13 cellular contexts compared by ENCODE assay signal in the genomic region with DNA sequence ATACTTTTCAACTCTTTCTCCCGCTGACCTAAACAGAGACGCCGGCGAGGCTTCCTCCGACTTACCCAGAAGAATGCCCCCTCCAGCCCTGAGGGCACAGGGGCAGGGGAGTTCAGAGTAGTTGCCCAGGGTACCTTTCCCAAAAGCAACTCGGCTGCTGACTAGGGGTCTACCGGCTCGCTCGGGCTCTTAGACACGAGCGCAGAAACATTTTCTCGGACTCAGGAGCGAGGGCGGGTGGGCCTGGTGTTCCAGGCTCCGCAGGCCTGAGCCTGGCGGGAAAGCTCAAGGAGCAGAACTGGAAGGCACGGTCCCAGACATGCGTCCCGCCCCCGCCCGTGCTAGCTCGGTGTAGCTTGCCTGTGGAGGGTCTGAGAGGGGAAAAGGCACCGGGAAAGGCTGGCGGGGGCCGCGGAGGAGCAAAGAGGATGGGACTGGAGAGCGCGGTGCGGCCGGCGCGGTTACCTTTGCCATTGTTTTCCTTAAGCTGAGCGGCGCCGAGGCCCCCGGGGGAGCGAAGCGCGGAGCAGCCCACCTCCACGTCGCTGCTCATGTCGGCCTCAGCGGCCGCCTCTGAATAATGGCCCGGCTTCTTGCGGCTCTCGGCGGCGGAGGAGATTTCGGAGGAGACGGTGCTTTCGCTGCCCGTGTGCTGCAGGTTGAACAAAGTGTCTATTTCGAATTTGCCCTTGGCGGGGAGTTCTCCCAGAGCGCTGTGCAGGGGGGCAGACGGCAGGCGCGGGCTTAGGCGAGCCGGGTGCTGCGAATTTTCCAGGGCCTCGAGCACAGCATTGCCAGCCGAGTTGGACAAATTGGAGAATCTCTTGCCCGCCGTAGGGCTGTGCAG. TPM values are rescaled to one million over a fixed set of nuclear protein-coding genes. Genes with fewer than 3 reads are reported as not detected.
DNase-seq lines count a peak whose midpoint lies in the region; ATAC-seq and TF ChIP-seq lines count a peak whose summit lies in the region.
"Had no signal": no experiment of that assay in that cellular context is flagged by ENCODE, and none has a peak within 500 bp of the region (broad histone marks: within the 10 kb centered on the region; RNA-seq: fewer than 3 reads in every experiment).

No MANE protein-coding gene starts in this region.

- H3K4me1 Mint-ChIP-seq in activated CD4-positive, alpha-beta memory T cell treated with anti-CD3 and anti-CD28 coated beads for 36 hours (ENCODE audit: low read depth), result peaks cover 17% of the 10 kb centered on the region
- peaks cover 4% of the 10 kb centered on the region for H3K4me1 Mint-ChIP-seq in memory B cell
- peaks cover 33% of the 10 kb centered on the region for H3K4me1 Mint-ChIP-seq in type B pancreatic cell (ENCODE audit: unreplicated experiment)

- peak in 1 of 2 donors; percentile 47 for DNase-seq in cardiac muscle cell (ENCODE audit: low read depth in 1 of 2, low spot score in 1 of 2)
- no peak for DNase-seq in left cardiac atrium
- DNase-seq in activated CD4-positive, alpha-beta memory T cell treated with anti-CD3 and anti-CD28 coated beads for 36 hours, result no peak
- no peak for DNase-seq in memory B cell (ENCODE audit: low spot score in 2 of 2)
- no peak for DNase-seq in type B pancreatic cell (ENCODE audit: extremely low spot score, unreplicated experiment)
- no peak for DNase-seq in SW 1271 (lab: John Stamatoyannopoulos, UW)
- no peak for DNase-seq in activated gamma-delta T cell treated with Interleukin-2 at 50 U/mL for 16 hours
- DNase-seq: mesenchymal stem cell, NCI-H187 treated with DMSO at 0.1 percent for 48 hours had no signal

- H3K36me3 Mint-ChIP-seq in activated CD4-positive, alpha-beta memory T cell treated with anti-CD3 and anti-CD28 coated beads for 36 hours, result peaks cover 42% of the 10 kb centered on the region
- H3K36me3 Mint-ChIP-seq in memory B cell, result peaks cover 2% of the 10 kb centered on the region
- H3K36me3 Mint-ChIP-seq in type B pancreatic cell, result no peaks in the 10 kb centered on the region

- no peaks in the 10 kb centered on the region for H3K36me3 ChIP-seq in cardiac muscle cell

- no peaks in the 10 kb centered on the region for H3K9me3 ChIP-seq in cardiac muscle cell (ENCODE audit: low read depth)

- POLR2A ChIA-PET in activated CD4-positive, alpha-beta memory T cell treated with anti-CD3 and anti-CD28 coated beads for 36 hours (lab: Charles Lee), result no interaction called here

- TF ChIP-seq CTCF in cardiac muscle cell (IDR thresholded peaks at IDR 0.05; ENCODE audit: low read depth, low read length) (no peak), type B pancreatic cell (conservative IDR thresholded peaks at IDR 0.05) (no peak)

- no peak for ATAC-seq in left cardiac atrium
- ATAC-seq in memory B cell (ENCODE audit: low read depth), result no peak
- ATAC-seq in GM19463 (IDR thresholded peaks at IDR 0.05; ENCODE audit: unreplicated experiment), result no peak

- H3K27ac Mint-ChIP-seq in activated CD4-positive, alpha-beta memory T cell treated with anti-CD3 and anti-CD28 coated beads for 36 hours, result peak overlapping the region; percentile 60
- H3K27ac Mint-ChIP-seq in memory B cell, result peak overlapping the region; percentile 58
- H3K27ac Mint-ChIP-seq in type B pancreatic cell, result peak overlapping the region; percentile 19

- H3K27me3 ChIP-seq in cardiac muscle cell, result peaks cover 100% of the 10 kb centered on the region

- intact Hi-C loops in left cardiac atrium (cut with DNase I), result loop anchor here in 1 of 2 donors (10.0 kb wide), 1 partner anchor 718 kb away; no protein-coding TSS in a partner anchor
- intact Hi-C loops in activated CD4-positive, alpha-beta memory T cell treated with anti-CD3 and anti-CD28 coated beads for 36 hours (cut with micrococcal nuclease), result no loop called here

- H3K4me3 ChIP-seq in cardiac muscle cell, result peak overlapping the region; percentile 11

- no peak overlapping the region for H3K27ac ChIP-seq in cardiac muscle cell
- H3K27ac ChIP-seq: KMS-11 had no signal

- CTCF ChIA-PET in activated CD4-positive, alpha-beta memory T cell treated with anti-CD3 and anti-CD28 coated beads for 36 hours (lab: Charles Lee), result interaction anchor here (2.0 kb wide), 1 partner anchor 15 kb away, joined by 7 read pairs; no protein-coding TSS in a partner anchor

- H3K4me1 ChIP-seq in cardiac muscle cell (ENCODE audit: low read depth), result peaks cover 11% of the 10 kb centered on the region

- peaks cover 18% of the 10 kb centered on the region for H3K9me3 Mint-ChIP-seq in activated CD4-positive, alpha-beta memory T cell treated with anti-CD3 and anti-CD28 coated beads for 36 hours
- H3K9me3 Mint-ChIP-seq in memory B cell (peaks cover 1% of the 10 kb centered on the region), type B pancreatic cell (no peaks in the 10 kb centered on the region)

- peaks cover 82% of the 10 kb centered on the region for H3K27me3 Mint-ChIP-seq in activated CD4-positive, alpha-beta memory T cell treated with anti-CD3 and anti-CD28 coated beads for 36 hours
- peaks cover 37% of the 10 kb centered on the region for H3K27me3 Mint-ChIP-seq in memory B cell
- peaks cover 97% of the 10 kb centered on the region for H3K27me3 Mint-ChIP-seq in type B pancreatic cell

- H3K4me3 Mint-ChIP-seq in activated CD4-positive, alpha-beta memory T cell treated with anti-CD3 and anti-CD28 coated beads for 36 hours, result no peak overlapping the region
- H3K4me3 Mint-ChIP-seq in memory B cell (no peak overlapping the region), type B pancreatic cell (peak overlapping the region; percentile 66)

RNA-seq across cellular contexts. Expression of a gene that starts 0.7 kb away (rescaled TPM):
- total RNA-seq in cardiac muscle cell (0.06 and 0.11 TPM in 2 replicates), left cardiac atrium (not detected), type B pancreatic cell (ENCODE audit: low replicate concordance) (0.10 TPM in 1 of 2 replicates, not detected in the other)
- 0.28 TPM in 1 of 2 replicates, not detected in the other for polyA plus RNA-seq in cardiac muscle cell
- total RNA-seq in activated CD4-positive, alpha-beta memory T cell treated with anti-CD3 and anti-CD28 coated beads for 36 hours, result not detected
- total RNA-seq: renal cortical epithelial cell had no signal
- polyA plus RNA-seq: BJ had no signal

RNA-seq across cellular contexts. Expression of a gene that starts 9.4 kb away (rescaled TPM):
- total RNA-seq in cardiac muscle cell (not detected in 2 replicates), left cardiac atrium (not detected), type B pancreatic cell (ENCODE audit: low replicate concordance) (0.31 and 0.43 TPM in 2 replicates)
- not detected in 2 replicates for polyA plus RNA-seq in cardiac muscle cell
- total RNA-seq in activated CD4-positive, alpha-beta memory T cell treated with anti-CD3 and anti-CD28 coated beads for 36 hours, result not detected
- total RNA-seq: renal cortical epithelial cell had no signal

RNA-seq across cellular contexts. Expression of a gene that starts 16.5 kb away (rescaled TPM):
- total RNA-seq in cardiac muscle cell, result not detected in 2 replicates
- not detected in 2 replicates for polyA plus RNA-seq in cardiac muscle cell
- not detected for total RNA-seq in left cardiac atrium
- total RNA-seq in activated CD4-positive, alpha-beta memory T cell treated with anti-CD3 and anti-CD28 coated beads for 36 hours, result not detected
- not detected in 2 replicates for total RNA-seq in type B pancreatic cell (ENCODE audit: low replicate concordance)
- total RNA-seq: renal cortical epithelial cell had no signal
- polyA plus RNA-seq: BJ had no signal

RNA-seq across cellular contexts. Expression of a gene that starts 24.0 kb away (rescaled TPM):
- total RNA-seq in cardiac muscle cell (not detected in 2 replicates), left cardiac atrium (not detected), type B pancreatic cell (ENCODE audit: low replicate concordance) (0.21 and 1.1 TPM in 2 replicates)
- polyA plus RNA-seq in cardiac muscle cell, result not detected in 2 replicates
- not detected for total RNA-seq in activated CD4-positive, alpha-beta memory T cell treated with anti-CD3 and anti-CD28 coated beads for 36 hours

RNA-seq across cellular contexts. Expression of a gene that starts 33.5 kb away (rescaled TPM):
- not detected in 2 replicates for total RNA-seq in cardiac muscle cell
- polyA plus RNA-seq in cardiac muscle cell, result not detected in 2 replicates
- total RNA-seq in left cardiac atrium, result not detected
- not detected for total RNA-seq in activated CD4-positive, alpha-beta memory T cell treated with anti-CD3 and anti-CD28 coated beads for 36 hours
- total RNA-seq in type B pancreatic cell (ENCODE audit: low replicate concordance), result 0.19 and 0.56 TPM in 2 replicates
